25 cellular contexts compared by ENCODE assay signal in the genomic region with DNA sequence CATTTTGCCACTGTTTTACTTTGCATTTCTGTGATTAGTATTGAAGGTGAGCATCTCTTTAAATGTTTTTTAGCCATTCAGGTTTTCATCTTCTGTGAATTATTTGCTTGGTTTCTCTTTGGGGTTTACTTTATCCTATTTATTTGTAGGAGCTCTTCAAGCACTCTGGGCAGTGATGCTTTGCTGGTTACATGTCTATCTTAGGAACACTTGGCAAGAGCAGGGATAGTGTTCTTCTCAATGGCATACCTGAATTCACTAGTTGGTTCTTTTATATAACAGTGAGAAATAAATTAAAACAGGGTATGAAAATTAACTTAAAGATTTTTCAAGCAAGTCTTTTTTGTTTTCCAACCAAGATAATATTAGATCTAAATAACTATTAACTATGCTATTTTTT.
DNase-seq lines count a peak whose midpoint lies in the region; ATAC-seq lines count a peak whose summit lies in the region.
"Had no signal": no experiment of that assay in that cellular context is flagged by ENCODE, and none has a peak within 500 bp of the region (broad histone marks: within the 10 kb centered on the region; RNA-seq: fewer than 3 reads in every experiment).

No MANE protein-coding gene starts in this region.

- no peaks in the 10 kb centered on the region for H3K9me3 Mint-ChIP-seq in activated CD4-positive, alpha-beta memory T cell treated with anti-CD3 and anti-CD28 coated beads for 36 hours
- H3K9me3 Mint-ChIP-seq in activated CD4-positive, alpha-beta memory T cell treated with anti-CD3 and anti-CD28 coated beads, Interleukin-2, amount 10 ng/mL, durations not matched to agents 7 days and 5 days, result peaks cover 2% of the 10 kb centered on the region
- no peaks in the 10 kb centered on the region for H3K9me3 Mint-ChIP-seq in activated naive CD4-positive, alpha-beta T cell treated with anti-CD3 and anti-CD28 coated beads, Interleukin-2, amount 50 U/mL, for 24 hours
- H3K9me3 Mint-ChIP-seq in activated naive CD4-positive, alpha-beta T cell treated with anti-CD3 and anti-CD28 coated beads, Interleukin-2, amount 50 U/mL, for 72 hours, result peaks cover 3 to 6% of the 10 kb centered on the region in 2 donors
- no peaks in the 10 kb centered on the region for H3K9me3 Mint-ChIP-seq in activated T-helper 1 cell treated with anti-CD3 and anti-CD28 coated beads, Interleukin-12 subunit alpha, Interleukin-12 subunit beta, Interleukin-2, Interleukin-4 antibody, amounts not matched to agents 30 ng/mL and 10 ng/mL and 1 ng/mL, durations not matched to agents 14 hours and 24 hours and 36 hours

- intact Hi-C loops in activated CD4-positive, alpha-beta memory T cell treated with anti-CD3 and anti-CD28 coated beads for 36 hours (cut with micrococcal nuclease), result no loop called here
- intact Hi-C loops in left ventricle myocardium superior (cut with micrococcal nuclease), result no loop called here
- intact Hi-C loops in left cardiac atrium (cut with DNase I), result no loop called here
- intact Hi-C loops in activated T-helper 1 cell treated with anti-CD3 and anti-CD28 coated beads, Interleukin-12 subunit alpha, Interleukin-12 subunit beta, Interleukin-2, Interleukin-4 antibody, amounts not matched to agents 30 ng/mL and 10 ng/mL and 1 ng/mL, durations not matched to agents 14 hours and 24 hours and 36 hours (cut with micrococcal nuclease), result no loop called here

- CTCF ChIA-PET in activated CD4-positive, alpha-beta memory T cell treated with anti-CD3 and anti-CD28 coated beads for 36 hours (lab: Charles Lee), result interaction anchor here (0.8 to 3.1 kb wide), 3 partner anchors 14 to 128 kb away, joined by 3 to 13 read pairs (median 4); no protein-coding TSS in a partner anchor
- CTCF ChIA-PET in activated CD4-positive, alpha-beta memory T cell treated with anti-CD3 and anti-CD28 coated beads, Interleukin-2, amount 10 ng/mL, durations not matched to agents 7 days and 5 days (lab: Charles Lee), result interaction anchor here (1.4 to 10.0 kb wide), 5 partner anchors 9 to 59 kb away, joined by 4 to 135 read pairs (median 54); no protein-coding TSS in a partner anchor

- DNase-seq in activated CD4-positive, alpha-beta memory T cell treated with anti-CD3 and anti-CD28 coated beads for 36 hours, result no peak
- no peak for DNase-seq in activated CD4-positive, alpha-beta memory T cell treated with anti-CD3 and anti-CD28 coated beads, Interleukin-2, amount 10 ng/mL, durations not matched to agents 7 days and 5 days
- DNase-seq in activated naive CD4-positive, alpha-beta T cell treated with anti-CD3 and anti-CD28 coated beads, Interleukin-2, amount 50 U/mL, for 72 hours (ENCODE audit: low spot score in 2 of 2), result no peak
- DNase-seq in left ventricle myocardium superior, result no peak
- no peak for DNase-seq in left cardiac atrium
- DNase-seq in activated T-helper 1 cell treated with anti-CD3 and anti-CD28 coated beads, Interleukin-12 subunit alpha, Interleukin-12 subunit beta, Interleukin-2, Interleukin-4 antibody, amounts not matched to agents 30 ng/mL and 10 ng/mL and 1 ng/mL, durations not matched to agents 14 hours and 24 hours and 36 hours (ENCODE audit: low spot score), result no peak
- DNase-seq in NCI-H69 (lab: John Stamatoyannopoulos, UW), result no peak
- DNase-seq: 8988T; ACHN; BE2C; C1 segment of cervical spinal cord; CD4-positive, alpha-beta memory T cell; CD4-positive, CD25-positive, alpha-beta regulatory T cell; CD8-positive, alpha-beta memory T cell; COR-L47; DMS 273 treated with DMSO at 0.1 percent for 48 hours; DMS153; DMS53; DMS79; DND-41; EL; GDM1 had no signal

- peak overlapping the region; percentile 5 for H3K27ac Mint-ChIP-seq in activated CD4-positive, alpha-beta memory T cell treated with anti-CD3 and anti-CD28 coated beads for 36 hours
- no peak overlapping the region for H3K27ac Mint-ChIP-seq in activated CD4-positive, alpha-beta memory T cell treated with anti-CD3 and anti-CD28 coated beads, Interleukin-2, amount 10 ng/mL, durations not matched to agents 7 days and 5 days
- peak overlapping the region; percentile 53 for H3K27ac Mint-ChIP-seq in activated naive CD4-positive, alpha-beta T cell treated with anti-CD3 and anti-CD28 coated beads, Interleukin-2, amount 50 U/mL, for 24 hours
- H3K27ac Mint-ChIP-seq in activated naive CD4-positive, alpha-beta T cell treated with anti-CD3 and anti-CD28 coated beads, Interleukin-2, amount 50 U/mL, for 72 hours, result no peak overlapping the region
- peak overlapping the region; percentile 46 for H3K27ac Mint-ChIP-seq in activated T-helper 1 cell treated with anti-CD3 and anti-CD28 coated beads, Interleukin-12 subunit alpha, Interleukin-12 subunit beta, Interleukin-2, Interleukin-4 antibody, amounts not matched to agents 30 ng/mL and 10 ng/mL and 1 ng/mL, durations not matched to agents 14 hours and 24 hours and 36 hours
- H3K27ac Mint-ChIP-seq: CD14-positive monocyte; CD4-positive, CD25-positive, alpha-beta regulatory T cell had no signal

- H3K36me3 Mint-ChIP-seq in activated CD4-positive, alpha-beta memory T cell treated with anti-CD3 and anti-CD28 coated beads for 36 hours, result peaks cover 9% of the 10 kb centered on the region
- H3K36me3 Mint-ChIP-seq in activated CD4-positive, alpha-beta memory T cell treated with anti-CD3 and anti-CD28 coated beads, Interleukin-2, amount 10 ng/mL, durations not matched to agents 7 days and 5 days (ENCODE audit: low read depth), result peaks cover 18% of the 10 kb centered on the region
- H3K36me3 Mint-ChIP-seq in activated naive CD4-positive, alpha-beta T cell treated with anti-CD3 and anti-CD28 coated beads, Interleukin-2, amount 50 U/mL, for 24 hours, result no peaks in the 10 kb centered on the region
- peaks cover 0 to 5% of the 10 kb centered on the region in 2 donors for H3K36me3 Mint-ChIP-seq in activated naive CD4-positive, alpha-beta T cell treated with anti-CD3 and anti-CD28 coated beads, Interleukin-2, amount 50 U/mL, for 72 hours
- H3K36me3 Mint-ChIP-seq in activated T-helper 1 cell treated with anti-CD3 and anti-CD28 coated beads, Interleukin-12 subunit alpha, Interleukin-12 subunit beta, Interleukin-2, Interleukin-4 antibody, amounts not matched to agents 30 ng/mL and 10 ng/mL and 1 ng/mL, durations not matched to agents 14 hours and 24 hours and 36 hours (ENCODE audit: low read depth), result peaks cover 2% of the 10 kb centered on the region
- H3K36me3 Mint-ChIP-seq: CD14-positive monocyte had no signal

- H3K4me3 Mint-ChIP-seq in activated CD4-positive, alpha-beta memory T cell treated with anti-CD3 and anti-CD28 coated beads for 36 hours, result no peak overlapping the region
- no peak overlapping the region for H3K4me3 Mint-ChIP-seq in activated CD4-positive, alpha-beta memory T cell treated with anti-CD3 and anti-CD28 coated beads, Interleukin-2, amount 10 ng/mL, durations not matched to agents 7 days and 5 days
- no peak overlapping the region for H3K4me3 Mint-ChIP-seq in activated naive CD4-positive, alpha-beta T cell treated with anti-CD3 and anti-CD28 coated beads, Interleukin-2, amount 50 U/mL, for 24 hours
- H3K4me3 Mint-ChIP-seq in activated T-helper 1 cell treated with anti-CD3 and anti-CD28 coated beads, Interleukin-12 subunit alpha, Interleukin-12 subunit beta, Interleukin-2, Interleukin-4 antibody, amounts not matched to agents 30 ng/mL and 10 ng/mL and 1 ng/mL, durations not matched to agents 14 hours and 24 hours and 36 hours, result no peak overlapping the region
- H3K4me3 Mint-ChIP-seq: CD14-positive monocyte; CD4-positive, CD25-positive, alpha-beta regulatory T cell had no signal

- no peak for ATAC-seq in activated naive CD4-positive, alpha-beta T cell treated with anti-CD3 and anti-CD28 coated beads, Interleukin-2, amount 50 U/mL, for 72 hours
- ATAC-seq in left ventricle myocardium superior, result peak; percentile 75
- no peak for ATAC-seq in left cardiac atrium
- ATAC-seq: GM12878 had no signal

- POLR2A ChIA-PET in activated CD4-positive, alpha-beta memory T cell treated with anti-CD3 and anti-CD28 coated beads for 36 hours (lab: Charles Lee), result interaction anchor here (0.8 to 6.1 kb wide), 2 partner anchors 7 to 96 kb away, joined by 4 to 66 read pairs; no protein-coding TSS in a partner anchor
- POLR2A ChIA-PET in activated CD4-positive, alpha-beta memory T cell treated with anti-CD3 and anti-CD28 coated beads, Interleukin-2, amount 10 ng/mL, durations not matched to agents 7 days and 5 days (lab: Charles Lee), result interaction anchor here (5.9 to 9.6 kb wide), 4 partner anchors 9 to 58 kb away, joined by 105 to 233 read pairs (median 171); no protein-coding TSS in a partner anchor

- H3K4me1 Mint-ChIP-seq in activated CD4-positive, alpha-beta memory T cell treated with anti-CD3 and anti-CD28 coated beads for 36 hours (ENCODE audit: low read depth), result peaks cover 53% of the 10 kb centered on the region
- peaks cover 64% of the 10 kb centered on the region for H3K4me1 Mint-ChIP-seq in activated CD4-positive, alpha-beta memory T cell treated with anti-CD3 and anti-CD28 coated beads, Interleukin-2, amount 10 ng/mL, durations not matched to agents 7 days and 5 days
- H3K4me1 Mint-ChIP-seq in activated naive CD4-positive, alpha-beta T cell treated with anti-CD3 and anti-CD28 coated beads, Interleukin-2, amount 50 U/mL, for 24 hours, result peaks cover 46% of the 10 kb centered on the region
- peaks cover 59% of the 10 kb centered on the region for H3K4me1 Mint-ChIP-seq in activated T-helper 1 cell treated with anti-CD3 and anti-CD28 coated beads, Interleukin-12 subunit alpha, Interleukin-12 subunit beta, Interleukin-2, Interleukin-4 antibody, amounts not matched to agents 30 ng/mL and 10 ng/mL and 1 ng/mL, durations not matched to agents 14 hours and 24 hours and 36 hours (ENCODE audit: low read depth)

- H3K27me3 Mint-ChIP-seq in activated CD4-positive, alpha-beta memory T cell treated with anti-CD3 and anti-CD28 coated beads for 36 hours, result no peaks in the 10 kb centered on the region
- H3K27me3 Mint-ChIP-seq in activated CD4-positive, alpha-beta memory T cell treated with anti-CD3 and anti-CD28 coated beads, Interleukin-2, amount 10 ng/mL, durations not matched to agents 7 days and 5 days, result peaks cover 2% of the 10 kb centered on the region
- no peaks in the 10 kb centered on the region for H3K27me3 Mint-ChIP-seq in activated naive CD4-positive, alpha-beta T cell treated with anti-CD3 and anti-CD28 coated beads, Interleukin-2, amount 50 U/mL, for 24 hours
- no peaks in the 10 kb centered on the region for H3K27me3 Mint-ChIP-seq in activated T-helper 1 cell treated with anti-CD3 and anti-CD28 coated beads, Interleukin-12 subunit alpha, Interleukin-12 subunit beta, Interleukin-2, Interleukin-4 antibody, amounts not matched to agents 30 ng/mL and 10 ng/mL and 1 ng/mL, durations not matched to agents 14 hours and 24 hours and 36 hours (ENCODE audit: insufficient read depth)

Comparison
In these comparisons a context has a peak if more than half of its experiments do, and no peak if none do; other contexts are left out.
1. H3K27ac Mint-ChIP-seq: peak in activated CD4-positive, alpha-beta memory T cell treated with anti-CD3 and anti-CD28 coated beads for 36 hours (single experiment), activated naive CD4-positive, alpha-beta T cell treated with anti-CD3 and anti-CD28 coated beads, Interleukin-2, amount 50 U/mL, for 24 hours (single experiment) and activated T-helper 1 cell treated with anti-CD3 and anti-CD28 coated beads, Interleukin-12 subunit alpha, Interleukin-12 subunit beta, Interleukin-2, Interleukin-4 antibody, amounts not matched to agents 30 ng/mL and 10 ng/mL and 1 ng/mL, durations not matched to agents 14 hours and 24 hours and 36 hours (single experiment); none in activated CD4-positive, alpha-beta memory T cell treated with anti-CD3 and anti-CD28 coated beads, Interleukin-2, amount 10 ng/mL, durations not matched to agents 7 days and 5 days (single experiment) and activated naive CD4-positive, alpha-beta T cell treated with anti-CD3 and anti-CD28 coated beads, Interleukin-2, amount 50 U/mL, for 72 hours (0 of 2).